1 cellular context compared by ENCODE assay signal in genomic region chr14:76083796-76084195, GRCh38.
TF ChIP-seq lines count a peak whose summit lies in the region.

No MANE protein-coding gene starts in this region.

TF ChIP-seq in H1, 55 proteins besides CTCF, POLR2A, EP300 and RAD21:
- TF ChIP-seq TCF12 (IDR thresholded peaks at IDR 0.05; ENCODE audit: low read depth, low read length) = no peak
